ENCODE assay signal across 24 cellular contexts in the genomic region with DNA sequence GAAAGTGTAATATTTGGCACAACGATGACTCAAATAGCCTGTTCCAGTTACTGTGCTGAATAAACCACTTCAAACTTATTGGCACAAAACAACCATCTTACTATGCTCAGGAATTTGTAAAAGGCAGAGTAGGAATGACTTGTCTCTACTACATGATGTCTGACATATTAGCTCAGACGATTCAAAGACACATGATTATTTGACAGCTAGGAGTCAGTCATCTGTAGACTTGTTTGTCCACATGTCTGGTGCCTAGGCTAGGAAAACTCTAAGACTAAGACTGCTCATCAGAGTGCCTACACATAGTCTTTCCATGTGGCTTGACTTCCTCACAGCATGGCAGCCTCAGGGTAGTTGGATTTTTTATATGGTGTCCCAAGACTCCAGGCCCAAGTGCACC.
DNase-seq lines count a peak whose midpoint lies in the region; ATAC-seq and TF ChIP-seq lines count a peak whose summit lies in the region.
"Had no signal": no experiment of that assay in that cellular context is flagged by ENCODE, and none has a peak within 500 bp of the region (broad histone marks: within the 10 kb centered on the region; RNA-seq: fewer than 3 reads in every experiment).

No MANE protein-coding gene starts in this region.

- ATAC-seq in RWPE2 (ENCODE audit: low read depth): 0 out of 3 replicates have a peak, but pooled peaks have one; percentile 17
- peak; percentile 58 for ATAC-seq in esophagus mucosa
- ATAC-seq in left cardiac atrium: no peak
- ATAC-seq in GM19324 (IDR thresholded peaks at IDR 0.05; ENCODE audit: low FRiP score, unreplicated experiment): no peak
- ATAC-seq: GM12878, GM23338, Panc1 had no signal

- H3K27me3 ChIP-seq in RWPE2 (ENCODE audit: insufficient read depth, poor library complexity, severe bottlenecking): no peaks in the 10 kb centered on the region
- H3K27me3 ChIP-seq: SJSA1 had no signal

- no peaks in the 10 kb centered on the region for H3K9me3 ChIP-seq in RWPE2 (ENCODE audit: severe bottlenecking)
- H3K9me3 ChIP-seq: HAP-1, SJSA1 had no signal

- H3K36me3 ChIP-seq in RWPE2 (ENCODE audit: low read depth): no peaks in the 10 kb centered on the region
- H3K36me3 ChIP-seq: HAP-1, SJSA1 had no signal

- in situ Hi-C loops in GM13976 (cut with MboI; ENCODE audit: low sequenced_read_pairs, unreplicated experiment): no loop called here

- TF ChIP-seq CTCF in RWPE2 (IDR thresholded peaks at IDR 0.05; ENCODE audit: poor library complexity, severe bottlenecking) (no peak), GM13976 (IDR thresholded peaks at IDR 0.05; ENCODE audit: borderline replicate concordance, control extremely low read depth, extremely low read depth, insufficient read depth, missing control alignments) (no peak)

- H3K4me1 ChIP-seq in RWPE2 (ENCODE audit: insufficient read depth, poor library complexity, severe bottlenecking): no peaks in the 10 kb centered on the region
- H3K4me1 ChIP-seq: HAP-1, SJSA1 had no signal

- H3K4me3 ChIP-seq in RWPE2 (ENCODE audit: severe bottlenecking): no peak overlapping the region
- H3K4me3 ChIP-seq: GM12878, GM23338, HAP-1, SJSA1 had no signal

- peak; percentile 18 for DNase-seq in HT1080 (ENCODE audit: low read depth)
- DNase-seq in RWPE2 (ENCODE audit: low spot score): no peak
- peak; percentile 11 for DNase-seq in kidney tubule cell (ENCODE audit: low spot score)
- DNase-seq in left cardiac atrium: no peak
- DNase-seq in GM13976 (ENCODE audit: low spot score): no peak
- DNase-seq in NCI-H128 (lab: John Stamatoyannopoulos, UW; ENCODE audit: unreplicated experiment): no peak
- DNase-seq: CD4-positive, CD25-positive, alpha-beta regulatory T cell; COR-L47; DMS79; NCI-H1436; NCI-H1930; NCI-H2227 treated with DMSO at 0.1 percent for 48 hours; NCI-H510A; NCI-H774; NK-92 treated with Interleukin-12 subunit alpha and Interleukin-12 subunit beta, amount 100 ng/mL, for 24 hours had no signal

- no peak overlapping the region for H3K27ac ChIP-seq in RWPE2 (ENCODE audit: poor library complexity, severe bottlenecking)
- H3K27ac ChIP-seq: HL-60, KMS-11, SJSA1 had no signal

- intact Hi-C loops in left cardiac atrium (cut with DNase I): no loop called here

Comparison
In these comparisons a context has a peak if more than half of its experiments do, and no peak if none do; other contexts are left out.
1. DNase-seq: peak in HT1080 (single experiment) and kidney tubule cell (single experiment); none in RWPE2 (single experiment), left cardiac atrium (single experiment), GM13976 (single experiment) and NCI-H128 (single experiment).
2. ATAC-seq: peak in RWPE2 (single experiment) and esophagus mucosa (single experiment); none in left cardiac atrium (0 of 2) and GM19324 (single experiment).